1 cellular context compared by ENCODE assay signal in the genomic region with DNA sequence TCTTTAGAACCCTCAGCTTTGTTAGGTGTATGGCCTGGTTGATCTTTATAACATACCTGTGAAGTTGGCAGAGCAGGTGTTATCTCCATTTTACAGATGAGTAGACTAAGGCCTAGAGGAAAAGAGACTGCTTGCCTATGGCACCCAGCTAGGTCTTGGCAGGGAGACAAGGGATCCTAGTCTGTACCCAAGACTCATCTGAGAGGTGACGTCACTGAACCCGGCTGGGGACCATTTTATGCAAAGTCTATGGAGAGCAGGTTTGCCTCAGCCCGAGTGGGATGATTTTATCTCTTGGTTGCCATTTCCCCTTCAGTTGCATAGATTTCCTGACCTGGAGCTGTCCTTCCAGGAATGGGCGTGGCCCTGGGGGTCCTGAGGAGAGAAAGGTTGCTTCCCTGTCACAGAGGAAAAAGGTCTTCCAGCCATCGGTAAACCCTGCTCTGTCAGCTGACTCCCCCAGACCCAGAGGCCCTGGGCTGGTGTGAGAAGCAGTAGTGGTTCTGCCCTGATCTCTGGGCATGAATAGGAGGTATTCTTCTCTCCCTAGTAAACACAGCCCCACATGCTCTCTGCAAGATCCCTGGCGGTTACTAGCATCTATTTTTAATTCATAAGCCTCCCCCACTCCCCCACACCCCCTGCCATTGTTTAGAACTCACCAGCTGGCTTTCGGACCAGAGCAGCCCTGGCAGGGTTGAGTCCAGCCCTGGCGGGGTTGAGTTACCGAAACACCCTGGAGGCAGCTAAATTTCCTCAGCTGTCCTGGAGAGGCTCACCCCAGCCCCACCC.
TF ChIP-seq lines count a peak whose summit lies in the region.

No MANE protein-coding gene starts in this region.

TF ChIP-seq in HEK293, 187 proteins besides CTCF, POLR2A, EP300 and RAD21 (continued from another document):
- TF ChIP-seq, protein P1, sequence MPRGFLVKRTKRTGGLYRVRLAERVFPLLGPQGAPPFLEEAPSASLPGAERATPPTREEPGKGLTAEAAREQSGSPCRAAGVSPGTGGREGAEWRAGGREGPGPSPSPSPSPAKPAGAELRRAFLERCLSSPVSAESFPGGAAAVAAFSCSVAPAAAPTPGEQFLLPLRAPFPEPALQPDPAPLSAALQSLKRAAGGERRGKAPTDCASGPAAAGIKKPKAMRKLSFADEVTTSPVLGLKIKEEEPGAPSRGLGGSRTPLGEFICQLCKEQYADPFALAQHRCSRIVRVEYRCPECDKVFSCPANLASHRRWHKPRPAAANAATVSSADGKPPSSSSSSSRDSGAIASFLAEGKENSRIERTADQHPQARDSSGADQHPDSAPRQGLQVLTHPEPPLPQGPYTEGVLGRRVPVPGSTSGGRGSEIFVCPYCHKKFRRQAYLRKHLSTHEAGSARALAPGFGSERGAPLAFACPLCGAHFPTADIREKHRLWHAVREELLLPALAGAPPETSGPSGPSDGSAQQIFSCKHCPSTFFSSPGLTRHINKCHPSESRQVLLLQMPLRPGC (tag by site-specific recombination; IDR thresholded peaks at IDR 0.05): no peak
- TF ChIP-seq ZNF747 (tag by site-specific recombination; IDR thresholded peaks at IDR 0.05): no peak
- TF ChIP-seq, protein P2, sequence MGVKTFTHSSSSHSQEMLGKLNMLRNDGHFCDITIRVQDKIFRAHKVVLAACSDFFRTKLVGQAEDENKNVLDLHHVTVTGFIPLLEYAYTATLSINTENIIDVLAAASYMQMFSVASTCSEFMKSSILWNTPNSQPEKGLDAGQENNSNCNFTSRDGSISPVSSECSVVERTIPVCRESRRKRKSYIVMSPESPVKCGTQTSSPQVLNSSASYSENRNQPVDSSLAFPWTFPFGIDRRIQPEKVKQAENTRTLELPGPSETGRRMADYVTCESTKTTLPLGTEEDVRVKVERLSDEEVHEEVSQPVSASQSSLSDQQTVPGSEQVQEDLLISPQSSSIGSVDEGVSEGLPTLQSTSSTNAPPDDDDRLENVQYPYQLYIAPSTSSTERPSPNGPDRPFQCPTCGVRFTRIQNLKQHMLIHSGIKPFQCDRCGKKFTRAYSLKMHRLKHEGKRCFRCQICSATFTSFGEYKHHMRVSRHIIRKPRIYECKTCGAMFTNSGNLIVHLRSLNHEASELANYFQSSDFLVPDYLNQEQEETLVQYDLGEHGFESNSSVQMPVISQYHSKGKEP (tag by site-specific recombination; IDR thresholded peaks at IDR 0.05): no peak
- TF ChIP-seq HOXA7 (CRISPR knock-in tag; IDR thresholded peaks at IDR 0.05; ENCODE audit: borderline replicate concordance): no peak
- TF ChIP-seq ZBTB21 (tag by site-specific recombination; IDR thresholded peaks at IDR 0.05): no peak; the same call in 1 of the 2 replicates
- no peak for TF ChIP-seq KLF8 (tag by site-specific recombination; IDR thresholded peaks at IDR 0.05)
- no peak for TF ChIP-seq KLF16 (tag by site-specific recombination; IDR thresholded peaks at IDR 0.05)
- no peak for TF ChIP-seq ZNF324 (tag by site-specific recombination; IDR thresholded peaks at IDR 0.05)
- no peak for TF ChIP-seq ZNF610 (tag by site-specific recombination; IDR thresholded peaks at IDR 0.05; ENCODE audit: borderline replicate concordance)
- no peak for TF ChIP-seq ZNF311 (tag by site-specific recombination; IDR thresholded peaks at IDR 0.05; ENCODE audit: borderline replicate concordance)
- TF ChIP-seq ZBTB8A (tag by site-specific recombination; IDR thresholded peaks at IDR 0.05): no peak
- TF ChIP-seq ZNF19 (tag by site-specific recombination; IDR thresholded peaks at IDR 0.05; ENCODE audit: low read depth): no peak
- TF ChIP-seq ZNF792 (tag by site-specific recombination; IDR thresholded peaks at IDR 0.05): no peak
- TF ChIP-seq ZNF629 (tag by site-specific recombination; IDR thresholded peaks at IDR 0.05): peak; percentile 34; the same call in 1 of the 2 replicates
- TF ChIP-seq ZNF280C (tag by site-specific recombination; IDR thresholded peaks at IDR 0.05): no peak
- TF ChIP-seq ZNF830 (tag by site-specific recombination; IDR thresholded peaks at IDR 0.05; ENCODE audit: low read depth): no peak
- TF ChIP-seq ZFP3 (tag by site-specific recombination; IDR thresholded peaks at IDR 0.05; ENCODE audit: low read depth): no peak
- TF ChIP-seq, protein P3, sequence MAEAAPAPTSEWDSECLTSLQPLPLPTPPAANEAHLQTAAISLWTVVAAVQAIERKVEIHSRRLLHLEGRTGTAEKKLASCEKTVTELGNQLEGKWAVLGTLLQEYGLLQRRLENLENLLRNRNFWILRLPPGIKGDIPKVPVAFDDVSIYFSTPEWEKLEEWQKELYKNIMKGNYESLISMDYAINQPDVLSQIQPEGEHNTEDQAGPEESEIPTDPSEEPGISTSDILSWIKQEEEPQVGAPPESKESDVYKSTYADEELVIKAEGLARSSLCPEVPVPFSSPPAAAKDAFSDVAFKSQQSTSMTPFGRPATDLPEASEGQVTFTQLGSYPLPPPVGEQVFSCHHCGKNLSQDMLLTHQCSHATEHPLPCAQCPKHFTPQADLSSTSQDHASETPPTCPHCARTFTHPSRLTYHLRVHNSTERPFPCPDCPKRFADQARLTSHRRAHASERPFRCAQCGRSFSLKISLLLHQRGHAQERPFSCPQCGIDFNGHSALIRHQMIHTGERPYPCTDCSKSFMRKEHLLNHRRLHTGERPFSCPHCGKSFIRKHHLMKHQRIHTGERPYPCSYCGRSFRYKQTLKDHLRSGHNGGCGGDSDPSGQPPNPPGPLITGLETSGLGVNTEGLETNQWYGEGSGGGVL (tag by site-specific recombination; IDR thresholded peaks at IDR 0.05): no peak
- no peak for TF ChIP-seq ZBTB1 (tag by site-specific recombination; IDR thresholded peaks at IDR 0.05)
- TF ChIP-seq ZNF707 (tag by site-specific recombination; IDR thresholded peaks at IDR 0.05): no peak
- no peak for TF ChIP-seq ZNF843 (tag by site-specific recombination; IDR thresholded peaks at IDR 0.05)
- TF ChIP-seq ZFHX2 (tag by site-specific recombination; conservative IDR thresholded peaks at IDR 0.05): 0 out of 2 replicates have a peak, but pooled peaks have one; percentile 5
- TF ChIP-seq ZBTB48 (tag by site-specific recombination; IDR thresholded peaks at IDR 0.05): peak; percentile 84
- TF ChIP-seq ZNF341 (tag by site-specific recombination; IDR thresholded peaks at IDR 0.05; ENCODE audit: low read depth): no peak
- peak; percentile 48; the same call in 1 of the 2 replicates for TF ChIP-seq GLIS1 (tag by site-specific recombination; IDR thresholded peaks at IDR 0.05)
- TF ChIP-seq ZNF664 (tag by site-specific recombination; IDR thresholded peaks at IDR 0.05): no peak
- TF ChIP-seq GLIS2 (tag by site-specific recombination; IDR thresholded peaks at IDR 0.05): no peak
- TF ChIP-seq KLF9 (tag by site-specific recombination; IDR thresholded peaks at IDR 0.05; ENCODE audit: low read depth): no peak
- no peak for TF ChIP-seq SCRT2 (tag by site-specific recombination; IDR thresholded peaks at IDR 0.05)
- no peak for TF ChIP-seq TRIM28 (IDR thresholded peaks at IDR 0.05; ENCODE audit: borderline replicate concordance, low read length)
- TF ChIP-seq ZNF37A (tag by site-specific recombination; IDR thresholded peaks at IDR 0.05): no peak
- TF ChIP-seq BCL11B (tag by site-specific recombination; IDR thresholded peaks at IDR 0.05; ENCODE audit: low read depth): no peak
- no peak for TF ChIP-seq ZNF133 (tag by site-specific recombination; IDR thresholded peaks at IDR 0.05)
- TF ChIP-seq ZNF658 (tag by site-specific recombination; IDR thresholded peaks at IDR 0.05): no peak
- TF ChIP-seq, protein P4, sequence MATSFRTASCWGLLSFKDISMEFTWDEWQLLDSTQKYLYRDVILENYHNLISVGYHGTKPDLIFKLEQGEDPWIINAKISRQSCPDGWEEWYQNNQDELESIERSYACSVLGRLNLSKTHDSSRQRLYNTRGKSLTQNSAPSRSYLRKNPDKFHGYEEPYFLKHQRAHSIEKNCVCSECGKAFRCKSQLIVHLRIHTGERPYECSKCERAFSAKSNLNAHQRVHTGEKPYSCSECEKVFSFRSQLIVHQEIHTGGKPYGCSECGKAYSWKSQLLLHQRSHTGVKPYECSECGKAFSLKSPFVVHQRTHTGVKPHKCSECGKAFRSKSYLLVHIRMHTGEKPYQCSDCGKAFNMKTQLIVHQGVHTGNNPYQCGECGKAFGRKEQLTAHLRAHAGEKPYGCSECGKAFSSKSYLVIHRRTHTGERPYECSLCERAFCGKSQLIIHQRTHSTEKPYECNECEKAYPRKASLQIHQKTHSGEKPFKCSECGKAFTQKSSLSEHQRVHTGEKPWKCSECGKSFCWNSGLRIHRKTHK (tag by site-specific recombination; IDR thresholded peaks at IDR 0.05): no peak
- no peak for TF ChIP-seq YY1 (tag by site-specific recombination; IDR thresholded peaks at IDR 0.05)
